17 cellular contexts compared by ENCODE assay signal in genomic region chr9:134284273-134284672, GRCh38. TPM values are rescaled to one million over a fixed set of nuclear protein-coding genes. Genes with fewer than 3 reads are reported as not detected.
DNase-seq lines count a peak whose midpoint lies in the region; ATAC-seq and TF ChIP-seq lines count a peak whose summit lies in the region.
"Had no signal": no experiment of that assay in that cellular context is flagged by ENCODE, and none has a peak within 500 bp of the region (broad histone marks: within the 10 kb centered on the region; RNA-seq: fewer than 3 reads in every experiment).

No MANE protein-coding gene starts in this region.

- peaks cover 11 to 75% (median 66%) of the 10 kb centered on the region in 10 experiments for H3K4me1 ChIP-seq in BLaER1 treated with 17β-estradiol and CSF1 and Interleukin-3, amounts not matched to agents 10 nM and 100 nM
- peaks cover 11% of the 10 kb centered on the region for H3K4me1 ChIP-seq in prostate gland (replicated peaks)

- no peak overlapping the region; a peak in 1 of 22 replicates for H3K9ac ChIP-seq in BLaER1 treated with 17β-estradiol and CSF1 and Interleukin-3, amounts not matched to agents 10 nM and 100 nM

- no peak for TF ChIP-seq POLR2A in prostate gland (IDR thresholded peaks at IDR 0.05)

- no peak for TF ChIP-seq CTCF in LNCaP clone FGC (IDR thresholded peaks at IDR 0.05; ENCODE audit: control insufficient read depth, extremely low read depth, insufficient read depth)
- TF ChIP-seq CTCF in prostate gland (IDR thresholded peaks at IDR 0.05) = peak in 1 of 4 experiments; percentile 28

- H3K27ac ChIP-seq in BLaER1 treated with 17β-estradiol and CSF1 and Interleukin-3, amounts not matched to agents 10 nM and 100 nM = no peak overlapping the region
- peak overlapping the region; percentile 5 to 66 for H3K27ac ChIP-seq in prostate gland
- H3K27ac ChIP-seq: Peyer's patch had no signal

- 54% methylated on average over 8 of the region's 9 CpGs for WGBS in prostate gland

- intact Hi-C loops in prostate gland (cut with DNase I) = no loop called here

- no peak overlapping the region for H3K4me3 ChIP-seq in BLaER1 treated with 17β-estradiol and CSF1 and Interleukin-3, amounts not matched to agents 10 nM and 100 nM
- H3K4me3 ChIP-seq in LNCaP clone FGC (ENCODE audit: low read depth, low read length) (no peak overlapping the region), prostate gland (no peak overlapping the region)
- H3K4me3 ChIP-seq: Peyer's patch had no signal

- H3K36me3 ChIP-seq in BLaER1 treated with 17β-estradiol and CSF1 and Interleukin-3, amounts not matched to agents 10 nM and 100 nM = no peaks in the 10 kb centered on the region
- no peaks in the 10 kb centered on the region for H3K36me3 ChIP-seq in prostate gland
- H3K36me3 ChIP-seq: Peyer's patch had no signal

- peak overlapping the region in 6 of 11 experiments; percentile 8 to 91 (median 54); a peak in 7 of 22 replicates for H3K4me2 ChIP-seq in BLaER1 treated with 17β-estradiol and CSF1 and Interleukin-3, amounts not matched to agents 10 nM and 100 nM

- no peaks in the 10 kb centered on the region for H3K9me3 ChIP-seq in BLaER1 treated with 17β-estradiol and CSF1 and Interleukin-3, amounts not matched to agents 10 nM and 100 nM (replicated peaks in 1 of 11)
- H3K9me3 ChIP-seq in prostate gland = no peaks in the 10 kb centered on the region
- H3K9me3 ChIP-seq: Peyer's patch had no signal

- peaks cover 0 to 27% (median 0%) of the 10 kb centered on the region in 11 experiments; a peak in 3 of 22 replicates for H3K27me3 ChIP-seq in BLaER1 treated with 17β-estradiol and CSF1 and Interleukin-3, amounts not matched to agents 10 nM and 100 nM
- H3K27me3 ChIP-seq in prostate gland (replicated peaks; ENCODE audit: insufficient read depth) = no peaks in the 10 kb centered on the region
- H3K27me3 ChIP-seq: Peyer's patch had no signal

- no peaks in the 10 kb centered on the region for H4K20me1 ChIP-seq in BLaER1 treated with 17β-estradiol and CSF1 and Interleukin-3, amounts not matched to agents 10 nM and 100 nM

- DNase-seq in LNCaP clone FGC (ENCODE audit: low read depth) = peak; percentile 81
- peak; percentile 18 for DNase-seq in fibroblast of gingiva (ENCODE audit: low read depth)
- DNase-seq in prostate gland (ENCODE audit: low spot score) = peak; percentile 76
- no peak for DNase-seq in NCI-H2081 (lab: John Stamatoyannopoulos, UW)
- no peak for DNase-seq in activated naive CD4-positive, alpha-beta T cell treated with anti-CD3 and anti-CD28 coated beads, Interleukin-2, amount 50 U/mL, for 16 hours
- no peak for DNase-seq in glomerular visceral epithelial cell (ENCODE audit: extremely low spot score)
- DNase-seq: activated CD8-positive, alpha-beta T cell treated with anti-CD3 and anti-CD28 coated beads, Interleukin-2, amount 10 ng/mL, durations not matched to agents 7 days and 5 days; activated gamma-delta T cell; H9; NCI-H1417; nephron progenitor cell; Peyer's patch; stimulated activated CD4-positive, alpha-beta T cell treated with anti-CD3 and anti-CD28 coated beads, Interleukin-12 subunit alpha, Interleukin-12 subunit beta, amount 100 ng/mL, for 4 hours; stimulated activated naive CD8-positive, alpha-beta T cell treated with anti-CD3 and anti-CD28 coated beads, Interleukin-15, amount 100 ng/mL, for 72 hours had no signal

- ATAC-seq in GM18907 (IDR thresholded peaks at IDR 0.05; ENCODE audit: unreplicated experiment) = no peak
- ATAC-seq: activated CD4-positive, CD25-positive, alpha-beta regulatory T cell treated with anti-CD3 and anti-CD28 coated beads, Interleukin-2, amount 50 U/mL, for 24 hours; activated CD8-positive, alpha-beta T cell treated with anti-CD3 and anti-CD28 coated beads, Interleukin-2, amount 10 ng/mL, durations not matched to agents 7 days and 5 days had no signal

RNA-seq across cellular contexts. Expression of gene RXRA, which starts 42.0 kb away (rescaled TPM):
- total RNA-seq in prostate gland = 10 to 100 TPM; 69.5 to 84.1 TPM

Comparison
In these comparisons a context has a peak if more than half of its experiments do, and no peak if none do; other contexts are left out.
1. H3K27ac ChIP-seq: peak in prostate gland (2 of 2); none in BLaER1 treated with 17β-estradiol and CSF1 and Interleukin-3, amounts not matched to agents 10 nM and 100 nM (0 of 11).
2. DNase-seq: peak in LNCaP clone FGC (single experiment), fibroblast of gingiva (single experiment) and prostate gland (single experiment); none in NCI-H2081 (0 of 2), activated naive CD4-positive, alpha-beta T cell treated with anti-CD3 and anti-CD28 coated beads, Interleukin-2, amount 50 U/mL, for 16 hours (single experiment) and glomerular visceral epithelial cell (single experiment).